ENCODE assay signal across 9 cellular contexts in genomic region chr3:157156844-157157635, GRCh38. TPM values are rescaled to one million over a fixed set of nuclear protein-coding genes. Genes with fewer than 3 reads are reported as not detected.
A peak's percentile ranks its signal among the peaks of the same experiment; 100 is the strongest.
DNase-seq lines count a peak whose midpoint lies in the region; ATAC-seq and TF ChIP-seq lines count a peak whose summit lies in the region.
"Had no signal": no experiment of that assay in that cellular context is flagged by ENCODE, and none has a peak within 500 bp of the region (broad histone marks: within the 10 kb centered on the region; RNA-seq: fewer than 3 reads in every experiment).

No MANE protein-coding gene starts in this region.

- peaks cover 34% of the 10 kb centered on the region for H3K36me3 Mint-ChIP-seq in neural crest cell (ENCODE audit: low read depth)

- no peak overlapping the region for H3K27ac Mint-ChIP-seq in neural crest cell (ENCODE audit: unreplicated experiment)

- no peak for ATAC-seq in GM21515 (IDR thresholded peaks at IDR 0.05; ENCODE audit: unreplicated experiment)

- H3K9me3 Mint-ChIP-seq in neural crest cell, result no peaks in the 10 kb centered on the region

- DNase-seq in NB4 (ENCODE audit: low read depth) (peak; percentile 36), coronary artery (ENCODE audit: low spot score) (no peak), neural crest cell (ENCODE audit: low read depth, low spot score) (no peak), HEK293T (ENCODE audit: extremely low spot score) (no peak), NCI-H1694 treated with DMSO at 0.1 percent for 48 hours (lab: John Stamatoyannopoulos, UW) (no peak)
- no peak for DNase-seq in stimulated activated CD4-positive, alpha-beta T cell treated with anti-CD3 and anti-CD28 coated beads, Interleukin-15, amount 100 ng/mL, for 24 hours
- DNase-seq: effector CD4-positive, alpha-beta T cell had no signal

- POLR2A ChIA-PET in HEK293T (lab: Yijun Ruan, JAX), result interaction anchor here (1.2 to 1.3 kb wide), 2 partner anchors 18 to 19 kb away, joined by 3 to 6 read pairs; no protein-coding TSS in a partner anchor

- peak overlapping the region; percentile 99 for H3K4me3 Mint-ChIP-seq in neural crest cell

- H3K27me3 Mint-ChIP-seq in neural crest cell (ENCODE audit: low read depth), result no peaks in the 10 kb centered on the region

- TF ChIP-seq CTCF in NB4 (IDR thresholded peaks at IDR 0.05; ENCODE audit: low read depth, low read length), result no peak
- no peak for TF ChIP-seq CTCF in coronary artery (IDR thresholded peaks at IDR 0.05)
- TF ChIP-seq CTCF in neural crest cell (conservative IDR thresholded peaks at IDR 0.05), result no peak

- no peak for TF ChIP-seq POLR2A in NB4 (IDR thresholded peaks at IDR 0.05; ENCODE audit: extremely low read depth, insufficient read length)

- CTCF ChIA-PET in HEK293T (lab: Yijun Ruan, JAX), result no interaction called here

- no peak overlapping the region for H3K27ac ChIP-seq in coronary artery

- H3K4me1 Mint-ChIP-seq in neural crest cell, result peaks cover 70% of the 10 kb centered on the region

- H3K4me3 ChIP-seq in GM08714 (ENCODE audit: low read length), result peak overlapping the region; percentile 81
- peak overlapping the region; percentile 97 for H3K4me3 ChIP-seq in NB4 (ENCODE audit: low read depth, low read length)
- peak overlapping the region; percentile 95 for H3K4me3 ChIP-seq in coronary artery

TF ChIP-seq in HEK293T, 16 proteins besides CTCF, POLR2A, EP300 and RAD21:
- TF ChIP-seq, protein P1, sequence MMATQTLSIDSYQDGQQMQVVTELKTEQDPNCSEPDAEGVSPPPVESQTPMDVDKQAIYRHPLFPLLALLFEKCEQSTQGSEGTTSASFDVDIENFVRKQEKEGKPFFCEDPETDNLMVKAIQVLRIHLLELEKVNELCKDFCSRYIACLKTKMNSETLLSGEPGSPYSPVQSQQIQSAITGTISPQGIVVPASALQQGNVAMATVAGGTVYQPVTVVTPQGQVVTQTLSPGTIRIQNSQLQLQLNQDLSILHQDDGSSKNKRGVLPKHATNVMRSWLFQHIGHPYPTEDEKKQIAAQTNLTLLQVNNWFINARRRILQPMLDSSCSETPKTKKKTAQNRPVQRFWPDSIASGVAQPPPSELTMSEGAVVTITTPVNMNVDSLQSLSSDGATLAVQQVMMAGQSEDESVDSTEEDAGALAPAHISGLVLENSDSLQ (IDR thresholded peaks at IDR 0.05), result no peak
- TF ChIP-seq ARNT (IDR thresholded peaks at IDR 0.05) (no peak), L3MBTL2 (conservative IDR thresholded peaks at IDR 0.05) (no peak), HDGF (IDR thresholded peaks at IDR 0.05; ENCODE audit: borderline replicate concordance) (no peak), FOXM1 (IDR thresholded peaks at IDR 0.05; ENCODE audit: borderline replicate concordance) (no peak), LEF1 (IDR thresholded peaks at IDR 0.05; ENCODE audit: borderline replicate concordance) (no peak), ZNF384 (IDR thresholded peaks at IDR 0.05) (no peak), BHLHE40 (IDR thresholded peaks at IDR 0.05; ENCODE audit: borderline replicate concordance) (no peak), CTBP1 (IDR thresholded peaks at IDR 0.05; ENCODE audit: borderline replicate concordance) (no peak), FOXK2 (IDR thresholded peaks at IDR 0.05) (no peak), SUZ12 (IDR thresholded peaks at IDR 0.05) (no peak), TARDBP (IDR thresholded peaks at IDR 0.05) (no peak), SP1 (IDR thresholded peaks at IDR 0.05) (no peak), FOXA1 (IDR thresholded peaks at IDR 0.05) (no peak)

RNA-seq across cellular contexts. Expression of gene CCNL1, which starts 2.9 kb away (rescaled TPM):
- 127 and 136 TPM in 2 replicates for total RNA-seq in neural crest cell
